ENCODE assay signal across 16 cellular contexts in the genomic region with DNA sequence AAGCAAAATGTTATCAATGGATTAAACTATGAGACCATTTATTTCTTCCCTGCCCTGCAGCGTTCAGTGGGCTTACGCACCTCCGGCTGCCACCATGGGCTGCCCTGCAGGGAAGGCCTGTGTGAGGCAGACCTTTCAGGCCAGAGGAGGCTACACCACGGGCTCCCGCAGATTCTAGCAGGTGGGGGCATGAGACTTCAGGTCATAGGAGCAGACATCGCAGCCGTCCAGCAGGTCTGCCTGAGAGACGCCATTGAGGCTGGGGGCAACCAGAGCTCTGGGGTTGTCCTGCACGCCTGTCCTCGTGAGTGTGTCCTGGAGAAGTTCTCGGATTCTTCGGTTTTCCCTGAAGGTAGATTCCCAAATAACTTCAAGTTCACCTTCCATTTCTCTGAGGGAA.
"Had no signal": no experiment of that assay in that cellular context is flagged by ENCODE, and none has a peak within 500 bp of the region (broad histone marks: within the 10 kb centered on the region; RNA-seq: fewer than 3 reads in every experiment).

No MANE protein-coding gene starts in this region.

- DNase-seq: cortex of kidney; effector CD8-positive, alpha-beta T cell; foreskin melanocyte; kidney glomerular epithelial cell; lower lobe of right lung; naive B cell; occipital lobe; stimulated activated CD4-positive, alpha-beta T cell treated with anti-CD3 and anti-CD28 coated beads, Interleukin-12 subunit alpha, Interleukin-12 subunit beta, amount 100 ng/mL, for 4 hours; stimulated activated naive CD4-positive, alpha-beta T cell had no signal

- H2AFZ ChIP-seq: hepatocyte, parathyroid adenoma had no signal

- H3K9ac ChIP-seq: parathyroid adenoma had no signal

- ATAC-seq: lower lobe of right lung, psoas muscle, sciatic nerve had no signal

- H3K4me1 ChIP-seq: lower lobe of right lung, parathyroid adenoma, psoas muscle had no signal

- H3K27me3 Mint-ChIP-seq: memory B cell, naive B cell had no signal

- H3K4me3 ChIP-seq: dorsolateral prefrontal cortex, hepatocyte, lower lobe of right lung, psoas muscle had no signal

- H3K27ac Mint-ChIP-seq: memory B cell, nephron had no signal

- H3K4me2 ChIP-seq: hepatocyte had no signal

- H3K9me3 Mint-ChIP-seq: memory B cell, nephron had no signal

- H3K4me3 Mint-ChIP-seq: memory B cell, nephron had no signal

- H3K4me1 Mint-ChIP-seq: memory B cell, nephron had no signal

- H3K79me2 ChIP-seq: hepatocyte, parathyroid adenoma had no signal

- H3K27ac ChIP-seq: dorsolateral prefrontal cortex, hepatocyte, lower lobe of right lung, parathyroid adenoma, psoas muscle had no signal

- H3K9me3 ChIP-seq: lower lobe of right lung, psoas muscle had no signal

- H3K27me3 ChIP-seq: dorsolateral prefrontal cortex, hepatocyte had no signal
